Comparison of ENCODE assay signal across 20 cellular contexts in genomic region chr2:189012373-189012772, GRCh38. TPM values are rescaled to one million over a fixed set of nuclear protein-coding genes. Genes with fewer than 3 reads are reported as not detected.
"Had no signal": no experiment of that assay in that cellular context is flagged by ENCODE, and none has a peak within 500 bp of the region (broad histone marks: within the 10 kb centered on the region; RNA-seq: fewer than 3 reads in every experiment).

No MANE protein-coding gene starts in this region.

- H3K36me3 Mint-ChIP-seq: naive thymus-derived CD8-positive, alpha-beta T cell had no signal

- H3K4me3 Mint-ChIP-seq: endodermal cell; naive thymus-derived CD8-positive, alpha-beta T cell had no signal

- H3K27ac ChIP-seq: coronary artery, left ventricle myocardium inferior, lower lobe of right lung, neutrophil, stomach, thoracic aorta, transverse colon had no signal

- H3K27me3 ChIP-seq: neutrophil, stomach, transverse colon had no signal

- ATAC-seq: left cardiac atrium; lower lobe of right lung; naive thymus-derived CD8-positive, alpha-beta T cell; sciatic nerve had no signal

- DNase-seq: cerebellar nuclear complex; effector CD4-positive, alpha-beta T cell; endodermal cell; kidney; left cardiac atrium; left ventricle myocardium inferior; lower lobe of right lung; mesendoderm; naive thymus-derived CD8-positive, alpha-beta T cell; posterior cingulate gyrus; stimulated activated CD4-positive, alpha-beta T cell treated with anti-CD3 and anti-CD28 coated beads, Interleukin-2, amount 100 ng/mL, for 24 hours; stimulated activated naive CD4-positive, alpha-beta T cell; stomach; substantia nigra; transverse colon had no signal

- H3K9me3 Mint-ChIP-seq: endodermal cell; naive thymus-derived CD8-positive, alpha-beta T cell had no signal

- H3K27ac Mint-ChIP-seq: endodermal cell; naive thymus-derived CD8-positive, alpha-beta T cell had no signal

- H3K4me3 ChIP-seq: coronary artery, left ventricle myocardium inferior, lower lobe of right lung, stomach, thoracic aorta, transverse colon had no signal

- H3K4me1 ChIP-seq: lower lobe of right lung had no signal

- H3K4me1 Mint-ChIP-seq: naive thymus-derived CD8-positive, alpha-beta T cell had no signal

- H3K36me3 ChIP-seq: neutrophil had no signal

- H3K9me3 ChIP-seq: left ventricle myocardium inferior, lower lobe of right lung, neutrophil, stomach, thoracic aorta, transverse colon had no signal

RNA-seq across cellular contexts. Expression of gene COL3A1, which starts 38.2 kb away (rescaled TPM):
- total RNA-seq: dermis microvascular lymphatic vessel endothelial cell; endodermal cell; naive thymus-derived CD8-positive, alpha-beta T cell had no signal
- polyA plus RNA-seq: naive thymus-derived CD8-positive, alpha-beta T cell had no signal
